In the genomic region with DNA sequence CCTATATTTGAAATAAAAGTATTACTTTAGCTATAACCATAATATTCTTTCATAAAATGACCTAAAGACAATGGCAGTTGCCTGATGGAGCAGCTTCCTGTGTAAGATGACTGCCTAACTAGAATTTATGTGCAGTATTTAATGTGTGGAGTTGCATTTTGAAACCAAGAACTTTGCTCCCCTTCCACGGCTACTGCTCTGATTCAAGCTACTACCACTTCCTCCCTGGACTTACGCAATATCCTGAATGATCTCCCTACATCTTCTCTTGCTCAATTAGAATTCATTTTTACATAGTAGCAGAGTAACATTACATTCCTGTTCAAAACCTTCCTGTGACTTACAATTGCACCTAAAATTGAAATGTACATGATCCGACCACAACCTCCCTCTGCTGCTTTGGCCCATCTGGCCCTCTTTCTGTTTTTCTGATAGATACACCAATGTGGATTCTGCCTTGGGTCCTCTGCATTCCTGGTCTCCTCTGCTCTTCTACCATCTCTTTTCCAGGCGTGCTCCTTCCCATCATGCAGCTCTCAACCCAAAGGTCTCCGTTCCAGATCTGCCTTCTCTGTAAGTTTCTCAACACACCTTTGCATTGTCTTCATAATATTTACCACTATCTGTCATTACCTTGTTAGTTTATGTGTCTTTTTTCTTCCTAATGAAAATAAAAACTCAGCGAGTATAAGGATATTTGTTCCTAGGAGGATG, we compare ENCODE assay signal across 11 cellular contexts.
DNase-seq lines count a peak whose midpoint lies in the region; ATAC-seq lines count a peak whose summit lies in the region.
"Had no signal": no experiment of that assay in that cellular context is flagged by ENCODE, and none has a peak within 500 bp of the region (broad histone marks: within the 10 kb centered on the region; RNA-seq: fewer than 3 reads in every experiment).

No MANE protein-coding gene starts in this region.

- no peaks in the 10 kb centered on the region for H3K27me3 ChIP-seq in neuron (ENCODE audit: insufficient read depth, low read length)
- H3K27me3 ChIP-seq: esophagus squamous epithelium, transverse colon had no signal

- peaks cover 13 to 22% of the 10 kb centered on the region in 2 donors for H3K27me3 Mint-ChIP-seq in effector memory CD8-positive, alpha-beta T cell

- H3K4me1 Mint-ChIP-seq in effector memory CD8-positive, alpha-beta T cell (ENCODE audit: low read depth in 2 of 2): peaks cover 6 to 7% of the 10 kb centered on the region in 2 donors

- H3K36me3 Mint-ChIP-seq in effector memory CD8-positive, alpha-beta T cell (ENCODE audit: insufficient read depth): no peaks in the 10 kb centered on the region

- ATAC-seq in effector memory CD8-positive, alpha-beta T cell (replicated peaks): peak; percentile 77
- ATAC-seq in GM18519 (IDR thresholded peaks at IDR 0.05; ENCODE audit: low FRiP score, unreplicated experiment): no peak
- ATAC-seq in GM19324 (IDR thresholded peaks at IDR 0.05; ENCODE audit: low FRiP score, unreplicated experiment): no peak

- peak overlapping the region in 1 of 2 donors; percentile 16 for H3K4me3 Mint-ChIP-seq in effector memory CD8-positive, alpha-beta T cell

- DNase-seq in GDM1 (lab: John Stamatoyannopoulos, UW) (peak; percentile 29), NOMO-1 treated with DMSO at 0.1 percent for 48 hours (lab: John Stamatoyannopoulos, UW; ENCODE audit: unreplicated experiment) (peak; percentile 99), midbrain (lab: John Stamatoyannopoulos, UW) (no peak)
- no peak for DNase-seq in effector memory CD8-positive, alpha-beta T cell
- DNase-seq in activated CD4-positive, alpha-beta T cell treated with anti-CD3 and anti-CD28 coated beads, Interleukin-2, amount 50 U/mL, for 4 hours: no peak
- DNase-seq: esophagus squamous epithelium, transverse colon had no signal

- H3K27ac Mint-ChIP-seq in effector memory CD8-positive, alpha-beta T cell: peak overlapping the region in 1 of 2 donors; percentile 15

- H3K9me3 Mint-ChIP-seq in effector memory CD8-positive, alpha-beta T cell: peaks cover 0 to 7% of the 10 kb centered on the region in 2 donors

- no peak overlapping the region for H3K4me3 ChIP-seq in neuron (ENCODE audit: low read length)
- H3K4me3 ChIP-seq: esophagus squamous epithelium, smooth muscle cell, transverse colon had no signal

- H3K4me1 ChIP-seq in neuron (ENCODE audit: insufficient read depth, low read length): no peaks in the 10 kb centered on the region

- peak overlapping the region; percentile 35 for H2AFZ ChIP-seq in neuron (ENCODE audit: low read depth, low read length)

- no peaks in the 10 kb centered on the region for H3K9me3 ChIP-seq in neuron (ENCODE audit: low read length)
- H3K9me3 ChIP-seq: esophagus squamous epithelium, transverse colon had no signal

- no peaks in the 10 kb centered on the region for H3K36me3 ChIP-seq in neuron (ENCODE audit: insufficient read depth, low read length)
- H3K36me3 ChIP-seq: esophagus squamous epithelium, transverse colon had no signal

Comparison
In these comparisons a context has a peak if more than half of its experiments do, and no peak if none do; other contexts are left out.
1. DNase-seq: peak in GDM1 (single experiment) and NOMO-1 treated with DMSO at 0.1 percent for 48 hours (single experiment); none in effector memory CD8-positive, alpha-beta T cell (0 of 3), activated CD4-positive, alpha-beta T cell treated with anti-CD3 and anti-CD28 coated beads, Interleukin-2, amount 50 U/mL, for 4 hours (0 of 2) and midbrain (single experiment).